ENCODE assay signal across 21 cellular contexts in genomic region chrX:128698528-128698927, GRCh38.
"Had no signal": no experiment of that assay in that cellular context is flagged by ENCODE, and none has a peak within 500 bp of the region (broad histone marks: within the 10 kb centered on the region; RNA-seq: fewer than 3 reads in every experiment).

No MANE protein-coding gene starts in this region.

- H3K9me3 ChIP-seq: body of pancreas, gastroesophageal sphincter, heart right ventricle, lower lobe of right lung, ovary, thoracic aorta, upper lobe of right lung had no signal

- H3K4me3 ChIP-seq: body of pancreas, gastroesophageal sphincter, heart right ventricle, lower lobe of right lung, neural progenitor cell, ovary, thoracic aorta, upper lobe of right lung had no signal

- H3K9ac ChIP-seq: neural progenitor cell had no signal

- DNase-seq: activated CD4-positive, alpha-beta T cell treated with anti-CD3 and anti-CD28 coated beads for 4 hours; activated CD8-positive, alpha-beta memory T cell treated with anti-CD3 and anti-CD28 coated beads, Interleukin-2, amount 50 U/mL, for 4 hours; activated CD8-positive, alpha-beta T cell treated with anti-CD3 and anti-CD28 coated beads for 36 hours; activated gamma-delta T cell; activated T-cell treated with anti-CD3 and anti-CD28 coated beads, Interleukin-2, amount 50 U/mL, for 48 hours; body of pancreas; effector memory CD8-positive, alpha-beta T cell; heart right ventricle; left cardiac atrium; lower lobe of right lung; midbrain; ovary; stimulated activated CD4-positive, alpha-beta T cell treated with anti-CD3 and anti-CD28 coated beads, Interleukin-1b, Interleukin-23, amount 100 ng/mL, for 48 hours; T-helper 17 cell; upper lobe of right lung had no signal

- H2AFZ ChIP-seq: neural progenitor cell had no signal

- H3K4me1 ChIP-seq: body of pancreas, gastroesophageal sphincter, heart right ventricle, lower lobe of right lung, neural progenitor cell, upper lobe of right lung had no signal

- H3K27me3 ChIP-seq: body of pancreas, gastroesophageal sphincter, heart right ventricle, neural progenitor cell, ovary, upper lobe of right lung had no signal

- H3K27ac ChIP-seq: body of pancreas, epithelial cell of prostate, gastroesophageal sphincter, heart right ventricle, lower lobe of right lung, neural progenitor cell, ovary, thoracic aorta, upper lobe of right lung had no signal

- H3K4me2 ChIP-seq: neural progenitor cell had no signal

- H3K36me3 ChIP-seq: gastroesophageal sphincter, heart right ventricle, lower lobe of right lung, neural progenitor cell, ovary, thoracic aorta, upper lobe of right lung had no signal

- FAIRE-seq: TTC549 had no signal

- ATAC-seq: activated CD8-positive, alpha-beta T cell treated with anti-CD3 and anti-CD28 coated beads for 36 hours; body of pancreas; effector memory CD8-positive, alpha-beta T cell; gastroesophageal sphincter; heart right ventricle; lower lobe of right lung; T-helper 17 cell; upper lobe of right lung; WTC11 had no signal
